ENCODE assay signal across 8 cellular contexts in genomic region chr14:50318031-50318626, GRCh38. TPM values are rescaled to one million over a fixed set of nuclear protein-coding genes. Genes with fewer than 3 reads are reported as not detected.
A peak's percentile ranks its signal among the peaks of the same experiment; 100 is the strongest.
DNase-seq lines count a peak whose midpoint lies in the region; ATAC-seq and TF ChIP-seq lines count a peak whose summit lies in the region.

No MANE protein-coding gene starts in this region.

- H3K9me3 ChIP-seq in sigmoid colon: no peaks in the 10 kb centered on the region

- intact Hi-C loops in sigmoid colon (cut with DNase I): loop anchor here (10.0 kb wide), 2 partner anchors 453 to 457 kb away; no protein-coding TSS in a partner anchor

- H3K4me3 ChIP-seq in epithelial cell of proximal tubule (ENCODE audit: low read depth, low read length): no peak overlapping the region
- no peak overlapping the region for H3K4me3 ChIP-seq in sigmoid colon

- 47 to 66% methylated on average over 4 of the region's 4 CpGs for WGBS in sigmoid colon, 2 donors

- H3K36me3 Mint-ChIP-seq in stimulated activated naive B cell treated with anti-CD40 and anti-IgM and Interleukin-4, amounts not matched to agents 10 μg/mL and 1 μg/mL and 100 μg/mL, for 72 hours: peaks cover 21 to 24% of the 10 kb centered on the region in 2 donors

- no peak overlapping the region for H3K27ac Mint-ChIP-seq in stimulated activated naive B cell treated with anti-CD40 and anti-IgM and Interleukin-4, amounts not matched to agents 10 μg/mL and 1 μg/mL and 100 μg/mL, for 72 hours

- no peak overlapping the region for H3K27ac ChIP-seq in sigmoid colon

- ATAC-seq in GM19395 (IDR thresholded peaks at IDR 0.05; ENCODE audit: unreplicated experiment): no peak
- no peak for ATAC-seq in stimulated activated naive B cell treated with anti-CD40 and anti-IgM and Interleukin-4, amounts not matched to agents 10 μg/mL and 1 μg/mL and 100 μg/mL, for 72 hours (replicated peaks)

- peaks cover 0 to 5% (median 0%) of the 10 kb centered on the region in 4 donors for H3K36me3 ChIP-seq in sigmoid colon

- no peak for TF ChIP-seq POLR2A in sigmoid colon (IDR thresholded peaks at IDR 0.05)

- no peak for TF ChIP-seq EP300 in sigmoid colon (IDR thresholded peaks at IDR 0.05)

- TF ChIP-seq CTCF in epithelial cell of proximal tubule (conservative IDR thresholded peaks at IDR 0.05; ENCODE audit: low read depth, low read length) (peak; percentile 79), sigmoid colon (IDR thresholded peaks at IDR 0.05) (peak; percentile 44 to 75 (median 66))

- H3K4me1 ChIP-seq in sigmoid colon: peaks cover 0 to 43% (median 22%) of the 10 kb centered on the region in 4 donors

- peaks cover 10 to 28% of the 10 kb centered on the region in 2 donors for H3K4me1 Mint-ChIP-seq in stimulated activated naive B cell treated with anti-CD40 and anti-IgM and Interleukin-4, amounts not matched to agents 10 μg/mL and 1 μg/mL and 100 μg/mL, for 72 hours

- DNase-seq in NCI-H1417 (lab: John Stamatoyannopoulos, UW): peak in 2 of 3 experiments; percentile 25 to 57
- no peak for DNase-seq in NCI-H1417 treated with DMSO at 0.1 percent for 48 hours (lab: John Stamatoyannopoulos, UW)
- peak; percentile 40 for DNase-seq in NCI-H748 (lab: John Stamatoyannopoulos, UW; ENCODE audit: unreplicated experiment)
- no peak for DNase-seq in epithelial cell of proximal tubule (ENCODE audit: low read depth)
- DNase-seq in sigmoid colon: no peak
- no peak for DNase-seq in NK-92 (lab: John Stamatoyannopoulos, UW; ENCODE audit: unreplicated experiment)
- no peak for DNase-seq in stimulated activated naive B cell treated with anti-CD40 and anti-IgM and Interleukin-4, amounts not matched to agents 10 μg/mL and 1 μg/mL and 100 μg/mL, for 72 hours

- peaks cover 0 to 4% of the 10 kb centered on the region in 2 donors for H3K9me3 Mint-ChIP-seq in stimulated activated naive B cell treated with anti-CD40 and anti-IgM and Interleukin-4, amounts not matched to agents 10 μg/mL and 1 μg/mL and 100 μg/mL, for 72 hours

- H3K4me3 Mint-ChIP-seq in stimulated activated naive B cell treated with anti-CD40 and anti-IgM and Interleukin-4, amounts not matched to agents 10 μg/mL and 1 μg/mL and 100 μg/mL, for 72 hours: no peak overlapping the region

- no peaks in the 10 kb centered on the region for H3K27me3 ChIP-seq in sigmoid colon

- H3K27me3 Mint-ChIP-seq in stimulated activated naive B cell treated with anti-CD40 and anti-IgM and Interleukin-4, amounts not matched to agents 10 μg/mL and 1 μg/mL and 100 μg/mL, for 72 hours: no peaks in the 10 kb centered on the region

RNA-seq across cellular contexts. Expression of gene DMAC2L, which starts 6.0 kb away (rescaled TPM):
- total RNA-seq in epithelial cell of proximal tubule (5.4 and 9.5 TPM in 2 replicates), sigmoid colon (10 to 100 TPM; 12.2 to 37.1 (median 28.5) TPM)
- 10 to 100 TPM; 15.2 to 30.0 (median 19.4) TPM for polyA plus RNA-seq in sigmoid colon

RNA-seq across cellular contexts. Expression of gene L2HGDH, which starts 6.1 kb away (rescaled TPM):
- total RNA-seq in epithelial cell of proximal tubule (4.0 and 6.1 TPM in 2 replicates), sigmoid colon (1 to 10 TPM; 2.7 to 6.3 (median 3.6) TPM)
- 1 to 10 TPM; 3.6 to 6.7 (median 5.7) TPM for polyA plus RNA-seq in sigmoid colon

Comparison
In these comparisons a context has a peak if more than half of its experiments do, and no peak if none do; other contexts are left out.
1. DNase-seq: peak in NCI-H1417 (2 of 3) and NCI-H748 (single experiment); none in NCI-H1417 treated with DMSO at 0.1 percent for 48 hours (single experiment), epithelial cell of proximal tubule (single experiment), sigmoid colon (single experiment), NK-92 (single experiment) and stimulated activated naive B cell treated with anti-CD40 and anti-IgM and Interleukin-4, amounts not matched to agents 10 μg/mL and 1 μg/mL and 100 μg/mL, for 72 hours (single experiment).